In the genomic region with DNA sequence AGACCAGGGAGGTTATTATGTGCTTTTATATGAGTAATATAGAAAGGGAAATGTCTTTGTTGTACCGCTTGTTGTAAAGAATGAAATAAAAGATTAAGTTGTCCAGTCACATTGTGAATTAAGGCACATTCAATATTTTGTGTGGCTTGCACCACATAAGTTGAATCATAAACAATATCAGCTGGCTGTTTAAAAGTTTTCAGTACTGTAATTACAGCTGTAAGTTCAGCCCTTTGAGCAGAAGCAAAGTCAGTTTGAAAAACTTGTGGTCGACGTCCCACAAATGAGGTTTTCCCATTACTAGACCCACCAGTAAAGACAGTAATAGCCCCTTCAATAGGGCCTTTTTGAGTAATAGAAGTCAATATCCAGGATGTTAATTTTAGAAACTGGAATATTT, we compare ENCODE assay signal across 34 cellular contexts.
"Had no signal": no experiment of that assay in that cellular context is flagged by ENCODE, and none has a peak within 500 bp of the region (broad histone marks: within the 10 kb centered on the region; RNA-seq: fewer than 3 reads in every experiment).

No MANE protein-coding gene starts in this region.

- H3K4me1 Mint-ChIP-seq: activated CD4-positive, alpha-beta memory T cell treated with anti-CD3 and anti-CD28 coated beads, Interleukin-2, amount 10 ng/mL, durations not matched to agents 7 days and 5 days; activated CD4-positive, alpha-beta T cell treated with anti-CD3 and anti-CD28 coated beads for 36 hours; activated CD4-positive, alpha-beta T cell treated with anti-CD3 and anti-CD28 coated beads, Interleukin-2, amount 10 ng/mL, durations not matched to agents 7 days and 5 days; activated CD8-positive, alpha-beta memory T cell treated with anti-CD3 and anti-CD28 coated beads, Interleukin-2, amount 10 ng/mL, durations not matched to agents 7 days and 5 days; activated naive CD4-positive, alpha-beta T cell treated with anti-CD3 and anti-CD28 coated beads, Interleukin-2, amount 10 ng/mL, durations not matched to agents 7 days and 5 days; activated naive CD4-positive, alpha-beta T cell treated with anti-CD3 and anti-CD28 coated beads, Interleukin-2, amount 50 U/mL, for 24 hours; activated naive CD8-positive, alpha-beta T cell treated with anti-CD3 and anti-CD28 coated beads, Interleukin-2, amount 10 ng/mL, durations not matched to agents 7 days and 5 days; activated naive CD8-positive, alpha-beta T cell treated with anti-CD3 and anti-CD28 coated beads, Interleukin-2, amount 50 U/mL, for 24 hours; brain; central memory CD8-positive, alpha-beta T cell had no signal

- H3K4me3 Mint-ChIP-seq: activated CD4-positive, alpha-beta memory T cell treated with anti-CD3 and anti-CD28 coated beads, Interleukin-2, amount 10 ng/mL, durations not matched to agents 7 days and 5 days; activated CD4-positive, alpha-beta T cell treated with anti-CD3 and anti-CD28 coated beads for 36 hours; activated CD4-positive, alpha-beta T cell treated with anti-CD3 and anti-CD28 coated beads, Interleukin-2, amount 10 ng/mL, durations not matched to agents 7 days and 5 days; activated CD8-positive, alpha-beta memory T cell treated with anti-CD3 and anti-CD28 coated beads, Interleukin-2, amount 10 ng/mL, durations not matched to agents 7 days and 5 days; activated CD8-positive, alpha-beta T cell treated with anti-CD3 and anti-CD28 coated beads, Interleukin-2, amount 10 ng/mL, durations not matched to agents 7 days and 5 days; activated naive CD4-positive, alpha-beta T cell treated with anti-CD3 and anti-CD28 coated beads, Interleukin-2, amount 10 ng/mL, durations not matched to agents 7 days and 5 days; activated naive CD4-positive, alpha-beta T cell treated with anti-CD3 and anti-CD28 coated beads, Interleukin-2, amount 50 U/mL, for 24 hours; activated naive CD8-positive, alpha-beta T cell; activated naive CD8-positive, alpha-beta T cell treated with anti-CD3 and anti-CD28 coated beads, Interleukin-2, amount 10 ng/mL, durations not matched to agents 7 days and 5 days; activated naive CD8-positive, alpha-beta T cell treated with anti-CD3 and anti-CD28 coated beads, Interleukin-2, amount 50 U/mL, for 24 hours; activated T-cell treated with anti-CD3 and anti-CD28 coated beads, Interleukin-2, amount 50 U/mL, for 24 hours; brain; central memory CD8-positive, alpha-beta T cell; T-helper 1 cell treated with Interleukin-12 subunit alpha and Interleukin-12 subunit beta and Interleukin-4 antibody, amounts not matched to agents 30 μg/mL and 1 μg/mL, for 36 hours; T-helper 2 cell treated with Interferon-gamma antibody and Interleukin-4, amounts not matched to agents 5 μg/mL and 100 μg/mL, for 36 hours; WTC11 had no signal

- H3K36me3 Mint-ChIP-seq: activated CD8-positive, alpha-beta memory T cell treated with anti-CD3 and anti-CD28 coated beads, Interleukin-2, amount 10 ng/mL, durations not matched to agents 7 days and 5 days; activated naive CD4-positive, alpha-beta T cell treated with anti-CD3 and anti-CD28 coated beads, Interleukin-2, amount 10 ng/mL, durations not matched to agents 7 days and 5 days; activated naive CD4-positive, alpha-beta T cell treated with anti-CD3 and anti-CD28 coated beads, Interleukin-2, amount 50 U/mL, for 24 hours; activated naive CD8-positive, alpha-beta T cell treated with anti-CD3 and anti-CD28 coated beads, Interleukin-2, amount 10 ng/mL, durations not matched to agents 7 days and 5 days; brain had no signal

- H3K27ac Mint-ChIP-seq: activated CD4-positive, alpha-beta memory T cell treated with anti-CD3 and anti-CD28 coated beads, Interleukin-2, amount 10 ng/mL, durations not matched to agents 7 days and 5 days; activated CD4-positive, alpha-beta T cell treated with anti-CD3 and anti-CD28 coated beads for 36 hours; activated CD4-positive, alpha-beta T cell treated with anti-CD3 and anti-CD28 coated beads, Interleukin-2, amount 10 ng/mL, durations not matched to agents 7 days and 5 days; activated CD8-positive, alpha-beta memory T cell treated with anti-CD3 and anti-CD28 coated beads, Interleukin-2, amount 10 ng/mL, durations not matched to agents 7 days and 5 days; activated CD8-positive, alpha-beta T cell treated with anti-CD3 and anti-CD28 coated beads, Interleukin-2, amount 10 ng/mL, durations not matched to agents 7 days and 5 days; activated naive CD4-positive, alpha-beta T cell treated with anti-CD3 and anti-CD28 coated beads, Interleukin-2, amount 10 ng/mL, durations not matched to agents 7 days and 5 days; activated naive CD4-positive, alpha-beta T cell treated with anti-CD3 and anti-CD28 coated beads, Interleukin-2, amount 50 U/mL, for 24 hours; activated naive CD8-positive, alpha-beta T cell; activated naive CD8-positive, alpha-beta T cell treated with anti-CD3 and anti-CD28 coated beads, Interleukin-2, amount 10 ng/mL, durations not matched to agents 7 days and 5 days; activated naive CD8-positive, alpha-beta T cell treated with anti-CD3 and anti-CD28 coated beads, Interleukin-2, amount 50 U/mL, for 24 hours; activated T-cell treated with anti-CD3 and anti-CD28 coated beads, Interleukin-2, amount 50 U/mL, for 24 hours; activated T-helper 2 cell treated with anti-CD3 and anti-CD28 coated beads, Interferon-gamma antibody, Interleukin-2, Interleukin-4, amounts not matched to agents 10 μg/mL and 5 μg/mL and 100 μg/mL, durations not matched to agents 14 hours and 24 hours and 36 hours; brain; T-helper 1 cell treated with Interleukin-12 subunit alpha and Interleukin-12 subunit beta and Interleukin-4 antibody, amounts not matched to agents 30 μg/mL and 1 μg/mL, for 36 hours; T-helper 2 cell treated with Interferon-gamma antibody and Interleukin-4, amounts not matched to agents 5 μg/mL and 100 μg/mL, for 36 hours; WTC11 had no signal

- ATAC-seq: activated CD4-positive, alpha-beta T cell treated with anti-CD3 and anti-CD28 coated beads for 36 hours; activated CD4-positive, CD25-positive, alpha-beta regulatory T cell treated with anti-CD3 and anti-CD28 coated beads, Interleukin-2, amount 50 U/mL, for 24 hours; activated CD8-positive, alpha-beta memory T cell treated with anti-CD3 and anti-CD28 coated beads, Interleukin-2, amount 10 ng/mL, durations not matched to agents 7 days and 5 days; activated CD8-positive, alpha-beta T cell treated with anti-CD3 and anti-CD28 coated beads, Interleukin-2, amount 10 ng/mL, durations not matched to agents 7 days and 5 days; activated naive CD8-positive, alpha-beta T cell treated with anti-CD3 and anti-CD28 coated beads, Interleukin-2, amount 50 U/mL, for 24 hours; WTC11 had no signal

- H3K9me3 Mint-ChIP-seq: activated CD4-positive, alpha-beta memory T cell treated with anti-CD3 and anti-CD28 coated beads, Interleukin-2, amount 10 ng/mL, durations not matched to agents 7 days and 5 days; activated CD4-positive, alpha-beta T cell treated with anti-CD3 and anti-CD28 coated beads, Interleukin-2, amount 10 ng/mL, durations not matched to agents 7 days and 5 days; activated naive CD4-positive, alpha-beta T cell treated with anti-CD3 and anti-CD28 coated beads, Interleukin-2, amount 10 ng/mL, durations not matched to agents 7 days and 5 days; activated naive CD4-positive, alpha-beta T cell treated with anti-CD3 and anti-CD28 coated beads, Interleukin-2, amount 50 U/mL, for 24 hours; activated naive CD8-positive, alpha-beta T cell treated with anti-CD3 and anti-CD28 coated beads, Interleukin-2, amount 10 ng/mL, durations not matched to agents 7 days and 5 days; activated T-cell treated with anti-CD3 and anti-CD28 coated beads, Interleukin-2, amount 50 U/mL, for 24 hours; activated T-helper 2 cell treated with anti-CD3 and anti-CD28 coated beads, Interferon-gamma antibody, Interleukin-2, Interleukin-4, amounts not matched to agents 10 μg/mL and 5 μg/mL and 100 μg/mL, durations not matched to agents 14 hours and 24 hours and 36 hours; central memory CD8-positive, alpha-beta T cell; T-helper 1 cell treated with Interleukin-12 subunit alpha and Interleukin-12 subunit beta and Interleukin-4 antibody, amounts not matched to agents 30 μg/mL and 1 μg/mL, for 36 hours; T-helper 2 cell treated with Interferon-gamma antibody and Interleukin-4, amounts not matched to agents 5 μg/mL and 100 μg/mL, for 36 hours had no signal

- DNase-seq: activated CD4-positive, alpha-beta memory T cell treated with anti-CD3 and anti-CD28 coated beads, Interleukin-2, amount 10 ng/mL, durations not matched to agents 7 days and 5 days; activated CD4-positive, alpha-beta T cell treated with anti-CD3 and anti-CD28 coated beads for 1 hour; activated CD4-positive, alpha-beta T cell treated with anti-CD3 and anti-CD28 coated beads for 36 hours; activated CD4-positive, alpha-beta T cell treated with anti-CD3 and anti-CD28 coated beads for 48 hours; activated CD4-positive, alpha-beta T cell treated with anti-CD3 and anti-CD28 coated beads, Interleukin-2, amount 10 ng/mL, durations not matched to agents 7 days and 5 days; activated CD4-positive, alpha-beta T cell treated with anti-CD3 and anti-CD28 coated beads, Interleukin-2, amount 50 U/mL, for 48 hours; activated CD4-positive, CD25-positive, alpha-beta regulatory T cell; activated CD8-positive, alpha-beta memory T cell treated with anti-CD3 and anti-CD28 coated beads for 24 hours; activated CD8-positive, alpha-beta memory T cell treated with anti-CD3 and anti-CD28 coated beads, Interleukin-2, amount 10 ng/mL, durations not matched to agents 7 days and 5 days; activated CD8-positive, alpha-beta memory T cell treated with anti-CD3 and anti-CD28 coated beads, Interleukin-2, amount 50 U/mL, for 48 hours; activated CD8-positive, alpha-beta T cell treated with anti-CD3 and anti-CD28 coated beads, Interleukin-2, amount 10 ng/mL, durations not matched to agents 7 days and 5 days; activated effector memory CD4-positive, alpha-beta T cell treated with Interleukin-2 at 50 U/mL for 16 hours; activated gamma-delta T cell; activated naive CD4-positive, alpha-beta T cell treated with anti-CD3 and anti-CD28 coated beads, Interleukin-2, amount 10 ng/mL, durations not matched to agents 7 days and 5 days; activated naive CD4-positive, alpha-beta T cell treated with Interleukin-2 at 50 U/mL for 16 hours; activated naive CD8-positive, alpha-beta T cell treated with anti-CD3 and anti-CD28 coated beads, Interleukin-2, amount 10 ng/mL, durations not matched to agents 7 days and 5 days; activated naive CD8-positive, alpha-beta T cell treated with anti-CD3 and anti-CD28 coated beads, Interleukin-2, amount 50 U/mL, for 24 hours; activated T-cell treated with anti-CD3 and anti-CD28 coated beads, Interleukin-2, amount 50 U/mL, for 24 hours; activated T-cell treated with anti-CD3 and anti-CD28 coated beads, Interleukin-2, amount 50 U/mL, for 48 hours; amygdala; anterior cingulate cortex; caudate nucleus; cerebellar nuclear complex; T-helper 9 cell; WERI-Rb-1 had no signal
